1 cellular context compared by ENCODE assay signal in the genomic region with DNA sequence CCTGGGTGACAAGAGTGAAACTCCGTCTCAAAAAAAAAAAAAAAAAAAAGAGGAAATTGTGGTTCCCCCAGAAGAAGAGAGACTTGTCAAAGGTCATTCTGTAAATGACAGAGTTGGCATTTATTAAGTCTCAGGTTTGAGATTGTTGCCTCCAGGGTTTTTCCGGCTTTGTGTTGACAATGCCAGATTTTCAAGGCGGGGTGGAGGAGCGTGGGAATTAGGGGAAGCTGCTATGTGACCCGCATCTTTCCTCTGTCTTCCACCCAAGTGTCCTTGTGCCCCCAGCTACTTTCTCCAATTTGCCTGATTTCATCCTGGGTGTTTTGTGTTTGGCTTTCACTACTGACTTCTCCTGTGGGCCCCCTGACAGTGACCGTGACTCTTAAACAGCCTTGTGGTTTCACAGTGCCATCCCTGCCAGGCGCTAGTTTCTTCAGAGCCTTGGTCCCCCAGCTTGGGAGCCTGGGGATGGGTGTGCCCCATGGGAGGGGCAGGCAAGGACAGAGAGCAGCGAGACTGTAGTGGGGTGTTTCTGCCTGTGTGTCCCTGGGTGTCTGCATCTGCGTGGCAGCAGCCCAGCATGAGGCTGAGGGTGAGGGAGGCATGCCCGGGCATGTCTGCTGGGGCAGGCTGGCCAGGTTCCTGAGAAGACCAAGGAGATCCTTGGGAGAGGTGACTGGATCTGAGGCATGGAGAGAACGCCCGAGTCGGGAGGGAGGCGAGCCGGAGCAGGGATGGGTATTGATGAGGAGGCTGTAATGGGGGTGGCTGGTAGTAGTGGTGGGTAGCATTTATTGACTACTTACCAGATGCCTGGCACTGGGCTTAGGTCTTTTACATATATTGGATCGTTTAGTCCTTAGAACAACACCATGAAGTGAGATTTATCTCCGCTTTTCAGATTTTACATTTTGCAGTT.
A peak's percentile ranks its signal among the peaks of the same experiment; 100 is the strongest.
TF ChIP-seq lines count a peak whose summit lies in the region.

No MANE protein-coding gene starts in this region.

TF ChIP-seq in GM12878, 131 proteins besides CTCF, POLR2A, EP300 and RAD21 (continued from another document and continues in another):
- TF ChIP-seq, protein P1, sequence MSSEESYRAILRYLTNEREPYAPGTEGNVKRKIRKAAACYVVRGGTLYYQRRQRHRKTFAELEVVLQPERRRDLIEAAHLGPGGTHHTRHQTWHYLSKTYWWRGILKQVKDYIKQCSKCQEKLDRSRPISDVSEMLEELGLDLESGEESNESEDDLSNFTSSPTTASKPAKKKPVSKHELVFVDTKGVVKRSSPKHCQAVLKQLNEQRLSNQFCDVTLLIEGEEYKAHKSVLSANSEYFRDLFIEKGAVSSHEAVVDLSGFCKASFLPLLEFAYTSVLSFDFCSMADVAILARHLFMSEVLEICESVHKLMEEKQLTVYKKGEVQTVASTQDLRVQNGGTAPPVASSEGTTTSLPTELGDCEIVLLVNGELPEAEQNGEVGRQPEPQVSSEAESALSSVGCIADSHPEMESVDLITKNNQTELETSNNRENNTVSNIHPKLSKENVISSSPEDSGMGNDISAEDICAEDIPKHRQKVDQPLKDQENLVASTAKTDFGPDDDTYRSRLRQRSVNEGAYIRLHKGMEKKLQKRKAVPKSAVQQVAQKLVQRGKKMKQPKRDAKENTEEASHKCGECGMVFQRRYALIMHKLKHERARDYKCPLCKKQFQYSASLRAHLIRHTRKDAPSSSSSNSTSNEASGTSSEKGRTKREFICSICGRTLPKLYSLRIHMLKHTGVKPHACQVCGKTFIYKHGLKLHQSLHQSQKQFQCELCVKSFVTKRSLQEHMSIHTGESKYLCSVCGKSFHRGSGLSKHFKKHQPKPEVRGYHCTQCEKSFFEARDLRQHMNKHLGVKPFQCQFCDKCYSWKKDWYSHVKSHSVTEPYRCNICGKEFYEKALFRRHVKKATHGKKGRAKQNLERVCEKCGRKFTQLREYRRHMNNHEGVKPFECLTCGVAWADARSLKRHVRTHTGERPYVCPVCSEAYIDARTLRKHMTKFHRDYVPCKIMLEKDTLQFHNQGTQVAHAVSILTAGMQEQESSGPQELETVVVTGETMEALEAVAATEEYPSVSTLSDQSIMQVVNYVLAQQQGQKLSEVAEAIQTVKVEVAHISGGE (CRISPR knock-in tag; IDR thresholded peaks at IDR 0.05): no peak
- TF ChIP-seq SMAD1 (IDR thresholded peaks at IDR 0.05; ENCODE audit: low read depth, partially characterized antibody): peak; percentile 38
- TF ChIP-seq, protein P2, sequence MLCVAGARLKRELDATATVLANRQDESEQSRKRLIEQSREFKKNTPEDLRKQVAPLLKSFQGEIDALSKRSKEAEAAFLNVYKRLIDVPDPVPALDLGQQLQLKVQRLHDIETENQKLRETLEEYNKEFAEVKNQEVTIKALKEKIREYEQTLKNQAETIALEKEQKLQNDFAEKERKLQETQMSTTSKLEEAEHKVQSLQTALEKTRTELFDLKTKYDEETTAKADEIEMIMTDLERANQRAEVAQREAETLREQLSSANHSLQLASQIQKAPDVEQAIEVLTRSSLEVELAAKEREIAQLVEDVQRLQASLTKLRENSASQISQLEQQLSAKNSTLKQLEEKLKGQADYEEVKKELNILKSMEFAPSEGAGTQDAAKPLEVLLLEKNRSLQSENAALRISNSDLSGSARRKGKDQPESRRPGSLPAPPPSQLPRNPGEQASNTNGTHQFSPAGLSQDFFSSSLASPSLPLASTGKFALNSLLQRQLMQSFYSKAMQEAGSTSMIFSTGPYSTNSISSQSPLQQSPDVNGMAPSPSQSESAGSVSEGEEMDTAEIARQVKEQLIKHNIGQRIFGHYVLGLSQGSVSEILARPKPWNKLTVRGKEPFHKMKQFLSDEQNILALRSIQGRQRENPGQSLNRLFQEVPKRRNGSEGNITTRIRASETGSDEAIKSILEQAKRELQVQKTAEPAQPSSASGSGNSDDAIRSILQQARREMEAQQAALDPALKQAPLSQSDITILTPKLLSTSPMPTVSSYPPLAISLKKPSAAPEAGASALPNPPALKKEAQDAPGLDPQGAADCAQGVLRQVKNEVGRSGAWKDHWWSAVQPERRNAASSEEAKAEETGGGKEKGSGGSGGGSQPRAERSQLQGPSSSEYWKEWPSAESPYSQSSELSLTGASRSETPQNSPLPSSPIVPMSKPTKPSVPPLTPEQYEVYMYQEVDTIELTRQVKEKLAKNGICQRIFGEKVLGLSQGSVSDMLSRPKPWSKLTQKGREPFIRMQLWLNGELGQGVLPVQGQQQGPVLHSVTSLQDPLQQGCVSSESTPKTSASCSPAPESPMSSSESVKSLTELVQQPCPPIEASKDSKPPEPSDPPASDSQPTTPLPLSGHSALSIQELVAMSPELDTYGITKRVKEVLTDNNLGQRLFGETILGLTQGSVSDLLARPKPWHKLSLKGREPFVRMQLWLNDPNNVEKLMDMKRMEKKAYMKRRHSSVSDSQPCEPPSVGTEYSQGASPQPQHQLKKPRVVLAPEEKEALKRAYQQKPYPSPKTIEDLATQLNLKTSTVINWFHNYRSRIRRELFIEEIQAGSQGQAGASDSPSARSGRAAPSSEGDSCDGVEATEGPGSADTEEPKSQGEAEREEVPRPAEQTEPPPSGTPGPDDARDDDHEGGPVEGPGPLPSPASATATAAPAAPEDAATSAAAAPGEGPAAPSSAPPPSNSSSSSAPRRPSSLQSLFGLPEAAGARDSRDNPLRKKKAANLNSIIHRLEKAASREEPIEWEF (IDR thresholded peaks at IDR 0.05; ENCODE audit: insufficient replicate concordance, low read depth, low read length): no peak
- TF ChIP-seq FOXK2 (IDR thresholded peaks at IDR 0.05): no peak
- TF ChIP-seq HDGF (IDR thresholded peaks at IDR 0.05): peak; percentile 97
- TF ChIP-seq STAT3 (IDR thresholded peaks at IDR 0.05; ENCODE audit: low read depth, low read length): 0 out of 2 replicates have a peak, but pooled peaks have one; percentile 18
- no peak for TF ChIP-seq WRNIP1 (IDR thresholded peaks at IDR 0.05; ENCODE audit: borderline replicate concordance, low read depth, low read length)
- no peak for TF ChIP-seq RBBP5 (conservative IDR thresholded peaks at IDR 0.05)
- TF ChIP-seq, protein P3, sequence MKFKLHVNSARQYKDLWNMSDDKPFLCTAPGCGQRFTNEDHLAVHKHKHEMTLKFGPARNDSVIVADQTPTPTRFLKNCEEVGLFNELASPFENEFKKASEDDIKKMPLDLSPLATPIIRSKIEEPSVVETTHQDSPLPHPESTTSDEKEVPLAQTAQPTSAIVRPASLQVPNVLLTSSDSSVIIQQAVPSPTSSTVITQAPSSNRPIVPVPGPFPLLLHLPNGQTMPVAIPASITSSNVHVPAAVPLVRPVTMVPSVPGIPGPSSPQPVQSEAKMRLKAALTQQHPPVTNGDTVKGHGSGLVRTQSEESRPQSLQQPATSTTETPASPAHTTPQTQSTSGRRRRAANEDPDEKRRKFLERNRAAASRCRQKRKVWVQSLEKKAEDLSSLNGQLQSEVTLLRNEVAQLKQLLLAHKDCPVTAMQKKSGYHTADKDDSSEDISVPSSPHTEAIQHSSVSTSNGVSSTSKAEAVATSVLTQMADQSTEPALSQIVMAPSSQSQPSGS (IDR thresholded peaks at IDR 0.05; ENCODE audit: low read length): no peak
- peak; percentile 80 for TF ChIP-seq ATF7 (IDR thresholded peaks at IDR 0.05; ENCODE audit: low read depth)
- TF ChIP-seq RUNX3 (IDR thresholded peaks at IDR 0.05; ENCODE audit: low read length): no peak
- TF ChIP-seq PML (IDR thresholded peaks at IDR 0.05; ENCODE audit: low read length): no peak
- no peak for TF ChIP-seq SRF (IDR thresholded peaks at IDR 0.05; ENCODE audit: low read depth in 2 of 2, low read length in 2 of 2)
- TF ChIP-seq, protein P4, sequence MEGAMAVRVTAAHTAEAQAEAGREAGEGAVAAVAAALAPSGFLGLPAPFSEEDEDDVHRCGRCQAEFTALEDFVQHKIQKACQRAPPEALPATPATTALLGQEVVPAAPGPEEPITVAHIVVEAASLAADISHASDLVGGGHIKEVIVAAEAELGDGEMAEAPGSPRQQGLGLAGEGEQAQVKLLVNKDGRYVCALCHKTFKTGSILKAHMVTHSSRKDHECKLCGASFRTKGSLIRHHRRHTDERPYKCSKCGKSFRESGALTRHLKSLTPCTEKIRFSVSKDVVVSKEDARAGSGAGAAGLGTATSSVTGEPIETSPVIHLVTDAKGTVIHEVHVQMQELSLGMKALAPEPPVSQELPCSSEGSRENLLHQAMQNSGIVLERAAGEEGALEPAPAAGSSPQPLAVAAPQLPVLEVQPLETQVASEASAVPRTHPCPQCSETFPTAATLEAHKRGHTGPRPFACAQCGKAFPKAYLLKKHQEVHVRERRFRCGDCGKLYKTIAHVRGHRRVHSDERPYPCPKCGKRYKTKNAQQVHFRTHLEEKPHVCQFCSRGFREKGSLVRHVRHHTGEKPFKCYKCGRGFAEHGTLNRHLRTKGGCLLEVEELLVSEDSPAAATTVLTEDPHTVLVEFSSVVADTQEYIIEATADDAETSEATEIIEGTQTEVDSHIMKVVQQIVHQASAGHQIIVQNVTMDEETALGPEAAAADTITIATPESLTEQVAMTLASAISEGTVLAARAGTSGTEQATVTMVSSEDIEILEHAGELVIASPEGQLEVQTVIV (IDR thresholded peaks at IDR 0.05; ENCODE audit: borderline replicate concordance, partially characterized antibody): no peak
- peak; percentile 95 for TF ChIP-seq LARP7 (IDR thresholded peaks at IDR 0.05)
- TF ChIP-seq, protein P5, sequence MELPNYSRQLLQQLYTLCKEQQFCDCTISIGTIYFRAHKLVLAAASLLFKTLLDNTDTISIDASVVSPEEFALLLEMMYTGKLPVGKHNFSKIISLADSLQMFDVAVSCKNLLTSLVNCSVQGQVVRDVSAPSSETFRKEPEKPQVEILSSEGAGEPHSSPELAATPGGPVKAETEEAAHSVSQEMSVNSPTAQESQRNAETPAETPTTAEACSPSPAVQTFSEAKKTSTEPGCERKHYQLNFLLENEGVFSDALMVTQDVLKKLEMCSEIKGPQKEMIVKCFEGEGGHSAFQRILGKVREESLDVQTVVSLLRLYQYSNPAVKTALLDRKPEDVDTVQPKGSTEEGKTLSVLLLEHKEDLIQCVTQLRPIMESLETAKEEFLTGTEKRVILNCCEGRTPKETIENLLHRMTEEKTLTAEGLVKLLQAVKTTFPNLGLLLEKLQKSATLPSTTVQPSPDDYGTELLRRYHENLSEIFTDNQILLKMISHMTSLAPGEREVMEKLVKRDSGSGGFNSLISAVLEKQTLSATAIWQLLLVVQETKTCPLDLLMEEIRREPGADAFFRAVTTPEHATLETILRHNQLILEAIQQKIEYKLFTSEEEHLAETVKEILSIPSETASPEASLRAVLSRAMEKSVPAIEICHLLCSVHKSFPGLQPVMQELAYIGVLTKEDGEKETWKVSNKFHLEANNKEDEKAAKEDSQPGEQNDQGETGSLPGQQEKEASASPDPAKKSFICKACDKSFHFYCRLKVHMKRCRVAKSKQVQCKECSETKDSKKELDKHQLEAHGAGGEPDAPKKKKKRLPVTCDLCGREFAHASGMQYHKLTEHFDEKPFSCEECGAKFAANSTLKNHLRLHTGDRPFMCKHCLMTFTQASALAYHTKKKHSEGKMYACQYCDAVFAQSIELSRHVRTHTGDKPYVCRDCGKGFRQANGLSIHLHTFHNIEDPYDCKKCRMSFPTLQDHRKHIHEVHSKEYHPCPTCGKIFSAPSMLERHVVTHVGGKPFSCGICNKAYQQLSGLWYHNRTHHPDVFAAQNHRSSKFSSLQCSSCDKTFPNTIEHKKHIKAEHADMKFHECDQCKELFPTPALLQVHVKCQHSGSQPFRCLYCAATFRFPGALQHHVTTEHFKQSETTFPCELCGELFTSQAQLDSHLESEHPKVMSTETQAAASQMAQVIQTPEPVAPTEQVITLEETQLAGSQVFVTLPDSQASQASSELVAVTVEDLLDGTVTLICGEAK (IDR thresholded peaks at IDR 0.05; ENCODE audit: borderline replicate concordance): peak; percentile 72; the same call in 1 of the 2 replicates
- TF ChIP-seq MTA2 (IDR thresholded peaks at IDR 0.05; ENCODE audit: low read depth): peak; percentile 93
- TF ChIP-seq SIX5 (IDR thresholded peaks at IDR 0.05; ENCODE audit: low read depth, low read length, severe bottlenecking): peak; percentile 22
- TF ChIP-seq, protein P6, sequence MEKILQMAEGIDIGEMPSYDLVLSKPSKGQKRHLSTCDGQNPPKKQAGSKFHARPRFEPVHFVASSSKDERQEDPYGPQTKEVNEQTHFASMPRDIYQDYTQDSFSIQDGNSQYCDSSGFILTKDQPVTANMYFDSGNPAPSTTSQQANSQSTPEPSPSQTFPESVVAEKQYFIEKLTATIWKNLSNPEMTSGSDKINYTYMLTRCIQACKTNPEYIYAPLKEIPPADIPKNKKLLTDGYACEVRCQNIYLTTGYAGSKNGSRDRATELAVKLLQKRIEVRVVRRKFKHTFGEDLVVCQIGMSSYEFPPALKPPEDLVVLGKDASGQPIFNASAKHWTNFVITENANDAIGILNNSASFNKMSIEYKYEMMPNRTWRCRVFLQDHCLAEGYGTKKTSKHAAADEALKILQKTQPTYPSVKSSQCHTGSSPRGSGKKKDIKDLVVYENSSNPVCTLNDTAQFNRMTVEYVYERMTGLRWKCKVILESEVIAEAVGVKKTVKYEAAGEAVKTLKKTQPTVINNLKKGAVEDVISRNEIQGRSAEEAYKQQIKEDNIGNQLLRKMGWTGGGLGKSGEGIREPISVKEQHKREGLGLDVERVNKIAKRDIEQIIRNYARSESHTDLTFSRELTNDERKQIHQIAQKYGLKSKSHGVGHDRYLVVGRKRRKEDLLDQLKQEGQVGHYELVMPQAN (conservative IDR thresholded peaks at IDR 0.05): peak; percentile 38; the same call in 1 of the 2 replicates
- TF ChIP-seq HDAC2 (IDR thresholded peaks at IDR 0.05): no peak
- no peak for TF ChIP-seq ZNF274 (IDR thresholded peaks at IDR 0.05; ENCODE audit: insufficient read depth, insufficient read length)
- no peak for TF ChIP-seq SP1 (IDR thresholded peaks at IDR 0.05; ENCODE audit: low read depth, low read length)
- peak; percentile 75 for TF ChIP-seq BCL11A (IDR thresholded peaks at IDR 0.05; ENCODE audit: low read depth, low read length)
- TF ChIP-seq CBX3 (IDR thresholded peaks at IDR 0.05; ENCODE audit: borderline replicate concordance, low read depth): no peak
- TF ChIP-seq ZZZ3 (IDR thresholded peaks at IDR 0.05; ENCODE audit: control insufficient read depth, insufficient read length, low read depth): no peak
- no peak for TF ChIP-seq POLR2AphosphoS2 (IDR thresholded peaks at IDR 0.05; ENCODE audit: low read depth, low read length)
- TF ChIP-seq RB1 (IDR thresholded peaks at IDR 0.05; ENCODE audit: borderline replicate concordance): peak; percentile 69; the same call in 1 of the 2 replicates
- no peak for TF ChIP-seq RCOR1 (conservative IDR thresholded peaks at IDR 0.05; ENCODE audit: low read depth, low read length)
- peak; percentile 49 for TF ChIP-seq MYC (IDR thresholded peaks at IDR 0.05; ENCODE audit: insufficient read depth, insufficient read length, insufficient replicate concordance, low read length, severe bottlenecking)
- no peak for TF ChIP-seq NFXL1 (IDR thresholded peaks at IDR 0.05; ENCODE audit: borderline replicate concordance)
- no peak for TF ChIP-seq NR2C1 (IDR thresholded peaks at IDR 0.05)
- TF ChIP-seq, protein P7, sequence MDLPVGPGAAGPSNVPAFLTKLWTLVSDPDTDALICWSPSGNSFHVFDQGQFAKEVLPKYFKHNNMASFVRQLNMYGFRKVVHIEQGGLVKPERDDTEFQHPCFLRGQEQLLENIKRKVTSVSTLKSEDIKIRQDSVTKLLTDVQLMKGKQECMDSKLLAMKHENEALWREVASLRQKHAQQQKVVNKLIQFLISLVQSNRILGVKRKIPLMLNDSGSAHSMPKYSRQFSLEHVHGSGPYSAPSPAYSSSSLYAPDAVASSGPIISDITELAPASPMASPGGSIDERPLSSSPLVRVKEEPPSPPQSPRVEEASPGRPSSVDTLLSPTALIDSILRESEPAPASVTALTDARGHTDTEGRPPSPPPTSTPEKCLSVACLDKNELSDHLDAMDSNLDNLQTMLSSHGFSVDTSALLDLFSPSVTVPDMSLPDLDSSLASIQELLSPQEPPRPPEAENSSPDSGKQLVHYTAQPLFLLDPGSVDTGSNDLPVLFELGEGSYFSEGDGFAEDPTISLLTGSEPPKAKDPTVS (IDR thresholded peaks at IDR 0.05; ENCODE audit: low read depth, low read length): no peak
